18 cellular contexts compared by ENCODE assay signal in the genomic region with DNA sequence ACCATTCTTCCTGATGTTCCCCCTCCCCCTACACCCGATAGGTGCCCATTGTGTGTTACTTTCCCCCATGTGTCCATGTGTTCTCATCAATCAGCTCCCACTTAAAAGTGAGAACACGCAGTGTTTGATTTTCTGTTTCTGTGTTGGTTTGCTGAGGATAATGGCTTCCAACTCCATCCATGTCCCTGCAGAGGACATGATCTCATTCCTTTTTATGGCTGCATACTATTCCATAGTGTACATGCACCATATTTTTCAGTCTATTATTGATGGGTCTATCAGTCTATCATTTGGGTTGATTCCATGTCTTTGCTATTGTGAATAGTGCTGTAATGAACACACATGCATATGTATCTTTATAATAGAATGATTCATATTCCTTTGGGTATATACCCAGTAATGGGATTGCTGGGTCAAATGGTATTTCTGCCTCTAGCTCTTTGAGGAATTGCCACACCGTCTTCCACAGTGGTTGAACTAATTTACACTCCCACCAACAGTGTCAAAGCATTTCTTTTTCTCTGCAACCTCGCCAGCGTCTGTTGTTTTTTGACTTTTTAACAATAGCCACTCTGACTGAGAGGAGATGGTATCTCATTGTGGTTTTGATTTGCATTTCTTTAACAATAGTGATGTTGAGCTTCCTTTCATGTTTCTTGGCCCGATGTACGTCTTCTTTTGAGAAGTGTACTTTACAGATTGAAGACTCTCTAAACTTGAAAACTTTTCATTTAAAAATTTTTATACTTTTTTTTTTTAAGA. TPM values are rescaled to one million over a fixed set of nuclear protein-coding genes. Genes with fewer than 3 reads are reported as not detected.
DNase-seq lines count a peak whose midpoint lies in the region; ATAC-seq and TF ChIP-seq lines count a peak whose summit lies in the region.
"Had no signal": no experiment of that assay in that cellular context is flagged by ENCODE, and none has a peak within 500 bp of the region (broad histone marks: within the 10 kb centered on the region; RNA-seq: fewer than 3 reads in every experiment).

No MANE protein-coding gene starts in this region.

- H3K23ac ChIP-seq in H9 (ENCODE audit: insufficient read length, low read depth, low read length), result no peak overlapping the region

- no peak overlapping the region for H2BK15ac ChIP-seq in H9 (ENCODE audit: low read depth, low read length)

- no peaks in the 10 kb centered on the region for H3K36me3 ChIP-seq in SJSA1

- H3K27ac ChIP-seq in H9 (ENCODE audit: insufficient read length, low read depth, low read length) (no peak overlapping the region), SJSA1 (peak overlapping the region; percentile 72)
- H3K27ac ChIP-seq: HL-60 had no signal

- H3K27me3 Mint-ChIP-seq in H9 (ENCODE audit: low read depth) (peaks cover 7% of the 10 kb centered on the region), endothelial cell (ENCODE audit: unreplicated experiment) (peaks cover 2% of the 10 kb centered on the region)

- H3K23me2 ChIP-seq in H9 (ENCODE audit: insufficient read length, low read depth, low read length, poor library complexity, severe bottlenecking), result no peaks in the 10 kb centered on the region

- H3K4me1 Mint-ChIP-seq in H9 (peaks cover 6 to 13% of the 10 kb centered on the region in 2 experiments), endothelial cell (ENCODE audit: unreplicated experiment) (no peaks in the 10 kb centered on the region)
- H3K4me1 Mint-ChIP-seq: CD14-positive monocyte had no signal

- no peak overlapping the region for H3K14ac ChIP-seq in H9 (ENCODE audit: insufficient read depth, low read length)

- H2BK20ac ChIP-seq in H9 (ENCODE audit: low read depth, low read length, poor library complexity, severe bottlenecking), result no peak overlapping the region

- no peak overlapping the region for H3K4me2 ChIP-seq in H9 (ENCODE audit: insufficient read depth, insufficient read length, low read length)

- no peak for DNase-seq in H9
- peak in 1 of 2 experiments; percentile 67 for DNase-seq in SJSA1 (ENCODE audit: low read depth in 1 of 2, low spot score in 2 of 2)
- no peak for DNase-seq in endothelial cell (ENCODE audit: low spot score)
- DNase-seq in renal cortical epithelial cell (ENCODE audit: low read depth), result peak; percentile 45
- DNase-seq in NCI-H345 treated with DMSO at 0.1 percent for 48 hours (lab: John Stamatoyannopoulos, UW; ENCODE audit: unreplicated experiment), result no peak
- DNase-seq in activated CD4-positive, alpha-beta T cell treated with anti-CD3 and anti-CD28 coated beads, Interleukin-2, amount 50 U/mL, for 1 hour, result no peak
- DNase-seq: AML-193, DMS153, EL, H7, MV-4-11, NCI-H1417, NCI-H1930, NCI-H774 had no signal

- no peak overlapping the region for H3K4ac ChIP-seq in H9 (ENCODE audit: low read depth, low read length)

- H2AFZ ChIP-seq in H9 (ENCODE audit: low read length), result no peak overlapping the region

- WGBS in H9 (ENCODE audit: extremely low coverage, insufficient read length, low lambda C conversion rate), result no CpG with 5 or more reads among the region's 7 CpGs

- H3T11ph ChIP-seq in H9 (ENCODE audit: low read length), result no peak overlapping the region

- H3K18ac ChIP-seq in H9 (ENCODE audit: insufficient read length, low read depth, low read length), result no peak overlapping the region

- H2BK5ac ChIP-seq in H9 (ENCODE audit: insufficient read length, low read length), result no peak overlapping the region

- H3K79me2 ChIP-seq in H9 (ENCODE audit: insufficient read depth, low read length), result no peaks in the 10 kb centered on the region

- ATAC-seq in GM19452 (IDR thresholded peaks at IDR 0.05; ENCODE audit: unreplicated experiment), result no peak

- no peaks in the 10 kb centered on the region for H3K79me1 ChIP-seq in H9 (ENCODE audit: insufficient read depth, low read depth, low read length, poor library complexity, severe bottlenecking)

- 0 out of 7 replicates have a peak overlapping the region, but pooled peaks of 2 of the 3 experiments have one; percentile 36 to 44 for H3K27ac Mint-ChIP-seq in H9
- peak overlapping the region; percentile 48 for H3K27ac Mint-ChIP-seq in endothelial cell (ENCODE audit: unreplicated experiment)
- H3K27ac Mint-ChIP-seq: IgD-negative memory B cell had no signal

- H3K4me3 ChIP-seq in SJSA1, result no peak overlapping the region

- TF ChIP-seq CTCF in H9 (conservative IDR thresholded peaks at IDR 0.05) (no peak), endothelial cell (IDR thresholded peaks at IDR 0.05; ENCODE audit: unreplicated experiment) (no peak)

- H3K4me3 Mint-ChIP-seq in H9, result no peak overlapping the region
- no peak overlapping the region for H3K4me3 Mint-ChIP-seq in endothelial cell (ENCODE audit: unreplicated experiment)
- H3K4me3 Mint-ChIP-seq: IgD-negative memory B cell had no signal

- H4K91ac ChIP-seq in H9 (ENCODE audit: insufficient read length, low read depth, low read length), result no peak overlapping the region

- no peak overlapping the region for H4K5ac ChIP-seq in H9 (ENCODE audit: insufficient read length, low read depth, low read length)

- H3K9me3 ChIP-seq in H9 (ENCODE audit: control insufficient read depth, low read depth, low read length) (no peaks in the 10 kb centered on the region), SJSA1 (replicated peaks) (no peaks in the 10 kb centered on the region)

- H3K36me3 Mint-ChIP-seq in H9 (ENCODE audit: insufficient read depth in 1 of 3, low read depth in 3 of 3) (no peaks in the 10 kb centered on the region; a peak in 2 of 7 replicates), endothelial cell (ENCODE audit: low read depth, unreplicated experiment) (no peaks in the 10 kb centered on the region)
- H3K36me3 Mint-ChIP-seq: CD14-positive monocyte, IgD-negative memory B cell had no signal

- no peak overlapping the region for H4K8ac ChIP-seq in H9 (replicated peaks; ENCODE audit: insufficient read length, low read depth, low read length)

- H3K4me1 ChIP-seq in H9 (ENCODE audit: insufficient read depth, low read length) (no peaks in the 10 kb centered on the region), SJSA1 (replicated peaks) (peaks cover 24% of the 10 kb centered on the region)

- H3K56ac ChIP-seq in H9 (ENCODE audit: insufficient read length, low read depth, low read length), result no peak overlapping the region

- H3K9ac ChIP-seq in H9 (ENCODE audit: extremely low read depth, insufficient read length, low read length), result no peak overlapping the region

- H3K27me3 ChIP-seq in H9 (ENCODE audit: insufficient read depth, low read length) (no peaks in the 10 kb centered on the region), SJSA1 (replicated peaks) (no peaks in the 10 kb centered on the region)

- H4K20me1 ChIP-seq in H9 (ENCODE audit: control insufficient read depth, insufficient read depth, insufficient read length), result no peaks in the 10 kb centered on the region

- H3K9me3 Mint-ChIP-seq in H9 (peaks cover 4 to 9% of the 10 kb centered on the region in 2 experiments), endothelial cell (ENCODE audit: unreplicated experiment) (no peaks in the 10 kb centered on the region)

- no peak overlapping the region for H2AK5ac ChIP-seq in H9 (ENCODE audit: insufficient read length, low read length)

- H2BK120ac ChIP-seq in H9 (ENCODE audit: low read depth, low read length, poor library complexity, severe bottlenecking), result no peak overlapping the region

- H2BK12ac ChIP-seq in H9 (ENCODE audit: insufficient read length, low read depth, low read length), result no peak overlapping the region

RNA-seq across cellular contexts. Expression of a gene that starts 41.0 kb away (rescaled TPM):
- total RNA-seq in H9 (2021) (41.3 and 41.7 TPM in 2 replicates), endothelial cell (ENCODE audit: unreplicated experiment) (71.1 TPM), renal cortical epithelial cell (27.8 and 59.4 TPM in 2 replicates)
- total RNA-seq in SJSA1 (2014; rRNA removed; shearing (Covaris generic)), result 27.3 and 38.0 TPM in 2 replicates
